Comparison of ENCODE assay signal across 1 cellular context in genomic region chr4:41236508-41236907, GRCh38.
TF ChIP-seq lines count a peak whose summit lies in the region.

No MANE protein-coding gene starts in this region.

TF ChIP-seq in A549, 52 proteins besides CTCF, POLR2A, EP300 and RAD21:
- no peak for TF ChIP-seq HMGXB4 (CRISPR knock-in tag; IDR thresholded peaks at IDR 0.05; ENCODE audit: borderline replicate concordance)
- TF ChIP-seq EHMT2 (IDR thresholded peaks at IDR 0.05; ENCODE audit: low read depth) = no peak
- TF ChIP-seq MAFK (IDR thresholded peaks at IDR 0.05; ENCODE audit: partially characterized antibody) = peak; percentile 94
- peak; percentile 84 for TF ChIP-seq NFE2L2 (conservative IDR thresholded peaks at IDR 0.05; ENCODE audit: low read length)
- no peak for TF ChIP-seq POLR2AphosphoS2 (conservative IDR thresholded peaks at IDR 0.05; ENCODE audit: low read length)
- no peak for TF ChIP-seq BHLHE40 (IDR thresholded peaks at IDR 0.05; ENCODE audit: low read depth, low read length)
- no peak for TF ChIP-seq FOSB (CRISPR knock-in tag; IDR thresholded peaks at IDR 0.05)
- no peak for TF ChIP-seq CHD4 (IDR thresholded peaks at IDR 0.05; ENCODE audit: borderline replicate concordance)
- no peak for TF ChIP-seq NPAS2 (CRISPR knock-in tag; IDR thresholded peaks at IDR 0.05; ENCODE audit: borderline replicate concordance)
- no peak for TF ChIP-seq FOXS1 (CRISPR knock-in tag; IDR thresholded peaks at IDR 0.05)
- no peak for TF ChIP-seq ZFP36 (IDR thresholded peaks at IDR 0.05; ENCODE audit: borderline replicate concordance, partially characterized antibody)
